In genomic region chr3:78918361-78919020, GRCh38 we compare ENCODE assay signal across 18 cellular contexts.
DNase-seq lines count a peak whose midpoint lies in the region; ATAC-seq, FAIRE-seq and TF ChIP-seq lines count a peak whose summit lies in the region.
"Had no signal": no experiment of that assay in that cellular context is flagged by ENCODE, and none has a peak within 500 bp of the region (broad histone marks: within the 10 kb centered on the region; RNA-seq: fewer than 3 reads in every experiment).

No MANE protein-coding gene starts in this region.

- peak; percentile 90 for FAIRE-seq in A204.1 (lab: Jason Lieb, UNC)
- FAIRE-seq: endometrium, islet of Langerhans had no signal

- ATAC-seq in GM18868 (IDR thresholded peaks at IDR 0.05; ENCODE audit: unreplicated experiment) (peak; percentile 56), HG03103 (IDR thresholded peaks at IDR 0.05; ENCODE audit: low read depth, unreplicated experiment) (peak; percentile 34)
- ATAC-seq: upper lobe of right lung had no signal

- DNase-seq in epithelial cell of prostate (ENCODE audit: low read depth, low spot score) (no peak), Ammon's horn (ENCODE audit: low spot score) (no peak), coronary artery (ENCODE audit: low spot score) (no peak), CD1c-positive myeloid dendritic cell (ENCODE audit: extremely low spot score) (no peak), GDM1 (lab: John Stamatoyannopoulos, UW) (no peak)
- DNase-seq: activated CD4-positive, alpha-beta T cell treated with anti-CD3 and anti-CD28 coated beads for 36 hours; activated naive CD4-positive, alpha-beta T cell treated with anti-CD3 and anti-CD28 coated beads, Interleukin-2, amount 50 U/mL, for 16 hours; GOT3; NCI-H2029 treated with DMSO at 0.1 percent for 48 hours; ovary; SHP77; upper lobe of right lung had no signal

- no peak overlapping the region for H3K4me3 ChIP-seq in coronary artery
- H3K4me3 ChIP-seq: ovary, upper lobe of right lung had no signal

- no peak for TF ChIP-seq CTCF in coronary artery (IDR thresholded peaks at IDR 0.05)

- peak overlapping the region; percentile 93 for H3K27ac ChIP-seq in epithelial cell of prostate
- H3K27ac ChIP-seq in coronary artery: no peak overlapping the region
- H3K27ac ChIP-seq: C4-2B, ovary, upper lobe of right lung had no signal
